Comparison of ENCODE assay signal across 10 cellular contexts in genomic region chr12:53756300-53757094, GRCh38. TPM values are rescaled to one million over a fixed set of nuclear protein-coding genes. Genes with fewer than 3 reads are reported as not detected.
DNase-seq lines count a peak whose midpoint lies in the region; ATAC-seq and TF ChIP-seq lines count a peak whose summit lies in the region.
"Had no signal": no experiment of that assay in that cellular context is flagged by ENCODE, and none has a peak within 500 bp of the region (broad histone marks: within the 10 kb centered on the region; RNA-seq: fewer than 3 reads in every experiment).

No MANE protein-coding gene starts in this region.

- no peak overlapping the region for H2BK120ac ChIP-seq in H9 (ENCODE audit: low read depth, low read length, poor library complexity, severe bottlenecking)

- H3K79me1 ChIP-seq in H9 (ENCODE audit: insufficient read depth, low read depth, low read length, poor library complexity, severe bottlenecking), result no peaks in the 10 kb centered on the region

- H3T11ph ChIP-seq in H9 (ENCODE audit: low read length), result no peak overlapping the region

- peaks cover 39% of the 10 kb centered on the region for H3K27me3 Mint-ChIP-seq in H9 (ENCODE audit: low read depth)
- H3K27me3 Mint-ChIP-seq in activated T-helper 17 cell treated with anti-CD3 and anti-CD28 coated beads, Interleukin-2, amount 50 U/mL, for 72 hours, result peaks cover 35% of the 10 kb centered on the region

- H3K79me2 ChIP-seq in H9 (ENCODE audit: insufficient read depth, low read length), result no peaks in the 10 kb centered on the region

- H3K56ac ChIP-seq in H9 (ENCODE audit: insufficient read length, low read depth, low read length), result no peak overlapping the region

- no peak overlapping the region for H2AK5ac ChIP-seq in H9 (ENCODE audit: insufficient read length, low read length)

- peaks cover 59 to 91% (median 80%) of the 10 kb centered on the region in 11 experiments for H3K27me3 ChIP-seq in BLaER1 treated with 17β-estradiol and CSF1 and Interleukin-3, amounts not matched to agents 10 nM and 100 nM
- peaks cover 23% of the 10 kb centered on the region for H3K27me3 ChIP-seq in H9 (ENCODE audit: insufficient read depth, low read length)
- peaks cover 0 to 3% of the 10 kb centered on the region in 2 donors for H3K27me3 ChIP-seq in right lobe of liver

- no peaks in the 10 kb centered on the region for H3K9me3 ChIP-seq in BLaER1 treated with 17β-estradiol and CSF1 and Interleukin-3, amounts not matched to agents 10 nM and 100 nM (replicated peaks in 1 of 11)
- H3K9me3 ChIP-seq in H9 (ENCODE audit: control insufficient read depth, low read depth, low read length) (no peaks in the 10 kb centered on the region), right lobe of liver (no peaks in the 10 kb centered on the region)
- H3K9me3 ChIP-seq: uterus had no signal

- no peak overlapping the region for H3K9ac ChIP-seq in BLaER1 treated with 17β-estradiol and CSF1 and Interleukin-3, amounts not matched to agents 10 nM and 100 nM
- no peak overlapping the region for H3K9ac ChIP-seq in H9 (ENCODE audit: extremely low read depth, insufficient read length, low read length)

- ATAC-seq in activated T-helper 17 cell treated with anti-CD3 and anti-CD28 coated beads, Interleukin-2, amount 50 U/mL, for 72 hours (replicated peaks), result peak; percentile 67
- peak in 3 of 4 donors; percentile 5 to 39 (median 17) for ATAC-seq in right lobe of liver

- H4K20me1 ChIP-seq in BLaER1 treated with 17β-estradiol and CSF1 and Interleukin-3, amounts not matched to agents 10 nM and 100 nM, result peaks cover 0 to 14% (median 0%) of the 10 kb centered on the region in 11 experiments; a peak in 3 of 22 replicates
- H4K20me1 ChIP-seq in H9 (ENCODE audit: control insufficient read depth, insufficient read depth, insufficient read length), result no peaks in the 10 kb centered on the region

- H3K4ac ChIP-seq in H9 (ENCODE audit: low read depth, low read length), result no peak overlapping the region

- peak overlapping the region; percentile 68 for H3K18ac ChIP-seq in H9 (ENCODE audit: insufficient read length, low read depth, low read length)

- TF ChIP-seq CTCF in H9 (conservative IDR thresholded peaks at IDR 0.05) (no peak), right lobe of liver (IDR thresholded peaks at IDR 0.05) (no peak)

- H2BK5ac ChIP-seq in H9 (ENCODE audit: insufficient read length, low read length), result no peak overlapping the region

- H3K4me1 Mint-ChIP-seq in H9, result peaks cover 25 to 34% of the 10 kb centered on the region in 2 experiments
- peaks cover 8% of the 10 kb centered on the region for H3K4me1 Mint-ChIP-seq in activated T-helper 17 cell treated with anti-CD3 and anti-CD28 coated beads, Interleukin-2, amount 50 U/mL, for 72 hours

- no peak overlapping the region for H3K23ac ChIP-seq in H9 (ENCODE audit: insufficient read length, low read depth, low read length)

- H3K9me3 Mint-ChIP-seq in H9, result no peaks in the 10 kb centered on the region
- H3K9me3 Mint-ChIP-seq in activated T-helper 17 cell treated with anti-CD3 and anti-CD28 coated beads, Interleukin-2, amount 50 U/mL, for 72 hours, result no peaks in the 10 kb centered on the region
- H3K9me3 Mint-ChIP-seq: activated naive CD4-positive, alpha-beta T cell treated with anti-CD3 and anti-CD28 coated beads for 36 hours had no signal

- no peak for DNase-seq in H9
- no peak for DNase-seq in right lobe of liver
- DNase-seq in stimulated activated CD4-positive, alpha-beta T cell treated with anti-CD3 and anti-CD28 coated beads, Interleukin-4, amount 100 ng/mL, for 24 hours, result no peak
- no peak for DNase-seq in DMS79 (lab: John Stamatoyannopoulos, UW)
- DNase-seq in ureter (ENCODE audit: low spot score), result no peak
- DNase-seq in NOMO-1 (lab: John Stamatoyannopoulos, UW; ENCODE audit: unreplicated experiment in 2 of 2), result no peak

- intact Hi-C loops in right lobe of liver (cut with DNase I), result no loop called here

- H3K14ac ChIP-seq in H9 (ENCODE audit: insufficient read depth, low read length), result 0 out of 2 replicates have a peak overlapping the region, but pooled peaks have one; percentile 17

- H3K36me3 Mint-ChIP-seq in H9 (ENCODE audit: insufficient read depth in 1 of 3, low read depth in 3 of 3), result no peaks in the 10 kb centered on the region
- H3K36me3 Mint-ChIP-seq in activated T-helper 17 cell treated with anti-CD3 and anti-CD28 coated beads, Interleukin-2, amount 50 U/mL, for 72 hours (ENCODE audit: low read depth), result no peaks in the 10 kb centered on the region

- no peak overlapping the region for H4K91ac ChIP-seq in H9 (ENCODE audit: insufficient read length, low read depth, low read length)

- H3K4me2 ChIP-seq in BLaER1 treated with 17β-estradiol and CSF1 and Interleukin-3, amounts not matched to agents 10 nM and 100 nM, result peak overlapping the region; percentile 46 to 85 (median 77)
- peak overlapping the region; percentile 63 for H3K4me2 ChIP-seq in H9 (ENCODE audit: insufficient read depth, insufficient read length, low read length)

- peak overlapping the region; percentile 32 for H2AFZ ChIP-seq in H9 (ENCODE audit: low read length)

- peak overlapping the region; percentile 68 to 73 for H3K4me3 Mint-ChIP-seq in H9
- H3K4me3 Mint-ChIP-seq in activated T-helper 17 cell treated with anti-CD3 and anti-CD28 coated beads, Interleukin-2, amount 50 U/mL, for 72 hours, result peak overlapping the region; percentile 75

- TF ChIP-seq POLR2A in right lobe of liver (IDR thresholded peaks at IDR 0.05), result no peak

- WGBS in H9 (ENCODE audit: extremely low coverage, insufficient read length, low lambda C conversion rate), result no CpG with 5 or more reads among the region's 5 CpGs
- 71% methylated on average over 5 of the region's 5 CpGs for WGBS in right lobe of liver (ENCODE audit: insufficient coverage, low coverage, low lambda C conversion rate, missing lambda C conversion rate)

- peak overlapping the region in 1 of 3 experiments; percentile 48; a peak in 1 of 7 replicates for H3K27ac Mint-ChIP-seq in H9
- H3K27ac Mint-ChIP-seq in activated T-helper 17 cell treated with anti-CD3 and anti-CD28 coated beads, Interleukin-2, amount 50 U/mL, for 72 hours, result peak overlapping the region; percentile 85
- H3K27ac Mint-ChIP-seq: activated naive CD4-positive, alpha-beta T cell treated with anti-CD3 and anti-CD28 coated beads for 36 hours had no signal

- peak overlapping the region; percentile 77 for H2BK12ac ChIP-seq in H9 (ENCODE audit: insufficient read length, low read depth, low read length)

- no peak overlapping the region for H4K8ac ChIP-seq in H9 (replicated peaks; ENCODE audit: insufficient read length, low read depth, low read length)

- H3K4me1 ChIP-seq in BLaER1 treated with 17β-estradiol and CSF1 and Interleukin-3, amounts not matched to agents 10 nM and 100 nM, result peaks cover 34 to 57% (median 49%) of the 10 kb centered on the region in 10 experiments
- peaks cover 5% of the 10 kb centered on the region; the same call in 1 of the 2 replicates for H3K4me1 ChIP-seq in H9 (ENCODE audit: insufficient read depth, low read length)
- peaks cover 0 to 4% (median under 1%) of the 10 kb centered on the region in 4 donors for H3K4me1 ChIP-seq in right lobe of liver
- H3K4me1 ChIP-seq: uterus had no signal

- no peak overlapping the region for H2BK20ac ChIP-seq in H9 (ENCODE audit: low read depth, low read length, poor library complexity, severe bottlenecking)

- H2BK15ac ChIP-seq in H9 (ENCODE audit: low read depth, low read length), result no peak overlapping the region

- no peak overlapping the region for H4K5ac ChIP-seq in H9 (ENCODE audit: insufficient read length, low read depth, low read length)

- H3K23me2 ChIP-seq in H9 (ENCODE audit: insufficient read length, low read depth, low read length, poor library complexity, severe bottlenecking), result peaks cover 8% of the 10 kb centered on the region

- H3K36me3 ChIP-seq in BLaER1 treated with 17β-estradiol and CSF1 and Interleukin-3, amounts not matched to agents 10 nM and 100 nM, result no peaks in the 10 kb centered on the region
- no peaks in the 10 kb centered on the region for H3K36me3 ChIP-seq in right lobe of liver
- H3K36me3 ChIP-seq: uterus had no signal

- no peak overlapping the region for H3K27ac ChIP-seq in BLaER1 treated with 17β-estradiol and CSF1 and Interleukin-3, amounts not matched to agents 10 nM and 100 nM
- H3K27ac ChIP-seq in H9 (ENCODE audit: insufficient read length, low read depth, low read length) (no peak overlapping the region), right lobe of liver (no peak overlapping the region)

- H3K4me3 ChIP-seq in BLaER1 treated with 17β-estradiol and CSF1 and Interleukin-3, amounts not matched to agents 10 nM and 100 nM, result 0 out of 20 replicates have a peak overlapping the region, but pooled peaks of 1 of the 10 experiments have one; percentile 2
- H3K4me3 ChIP-seq in right lobe of liver, result no peak overlapping the region
- H3K4me3 ChIP-seq: uterus had no signal

RNA-seq across cellular contexts. Expression of gene CISTR, which starts 4.7 kb away (rescaled TPM):
- not detected in 2 replicates for total RNA-seq in H9 (2021)
- total RNA-seq in activated T-helper 17 cell treated with anti-CD3 and anti-CD28 coated beads, Interleukin-2, amount 50 U/mL, for 72 hours, result not detected
- not detected for total RNA-seq in right lobe of liver
- total RNA-seq in ureter, result not detected
- total RNA-seq: activated naive CD4-positive, alpha-beta T cell treated with anti-CD3 and anti-CD28 coated beads for 36 hours; uterus had no signal

RNA-seq across cellular contexts. Expression of gene CALCOCO1, which starts 29.2 kb away (rescaled TPM):
- total RNA-seq in H9 (2021) (21.5 and 22.3 TPM in 2 replicates), right lobe of liver (10 to 100 TPM; 25.4 to 53.7 (median 34.2) TPM), ureter (111 TPM)
- total RNA-seq in activated T-helper 17 cell treated with anti-CD3 and anti-CD28 coated beads, Interleukin-2, amount 50 U/mL, for 72 hours, result 100 to 1,000 TPM in 1 of 2 donors, 10 to 100 TPM in 1; 29.6 to 118 TPM
